ENCODE assay signal across 8 cellular contexts in genomic region chr1:246698466-246699094, GRCh38. TPM values are rescaled to one million over a fixed set of nuclear protein-coding genes. Genes with fewer than 3 reads are reported as not detected.
DNase-seq lines count a peak whose midpoint lies in the region; ATAC-seq, FAIRE-seq and TF ChIP-seq lines count a peak whose summit lies in the region.

No MANE protein-coding gene starts in this region.

- no peak for TF ChIP-seq EP300 in GM12878 (IDR thresholded peaks at IDR 0.05; ENCODE audit: borderline replicate concordance in 1 of 2, control insufficient read depth in 1 of 2, low read depth in 2 of 2, low read length in 2 of 2)

- H3K79me2 ChIP-seq in GM12878 (ENCODE audit: control insufficient read depth, insufficient read depth, low read length): no peaks in the 10 kb centered on the region

- no peak for TF ChIP-seq CTCF in right atrium auricular region (IDR thresholded peaks at IDR 0.05)
- no peak for TF ChIP-seq CTCF in GM12878 (IDR thresholded peaks at IDR 0.05 in 2 of 3, conservative IDR thresholded peaks at IDR 0.05 in 1 of 3; ENCODE audit: control insufficient read depth in 2 of 3, extremely low read depth in 1 of 3, insufficient read depth in 1 of 3, low read depth in 3 of 3, low read length in 3 of 3)
- no peak for TF ChIP-seq CTCF in uterus (IDR thresholded peaks at IDR 0.05)

- RAD21 ChIA-PET in GM12878 (lab: Charles Lee; ENCODE audit: unreplicated experiment): no interaction called here

- SMC1A ChIA-PET in GM12878 (lab: Charles Lee; ENCODE audit: uncharacterized antibody, unreplicated experiment): interaction anchor here (0.8 kb wide), 1 partner anchor 201 kb away, joined by 3 read pairs; no protein-coding TSS in a partner anchor

- POLR2A ChIA-PET in GM12878 (lab: Charles Lee): no interaction called here

- intact Hi-C loops in right cardiac atrium (cut with DNase I): loop anchor here (2.0 to 10.0 kb wide), 5 partner anchors 51 to 201 kb away; partner anchors contain the start of gene SMYD3 (in 2 of the 4)
- intact Hi-C loops in GM12878 (cut with micrococcal nuclease; ENCODE audit: unreplicated experiment): loop anchor here (1.0 to 5.0 kb wide), 5 partner anchors 9 to 1546 kb away; partner anchors contain the start of genes CNST, KIF26B and TFB2M
- intact Hi-C loops in uterus (cut with DNase I; ENCODE audit: low total_unique reads): loop anchor here (10.0 kb wide), 1 partner anchor 134 kb away; the partner anchor contains the start of genes CNST and TFB2M

- no peaks in the 10 kb centered on the region for H3K36me3 ChIP-seq in right atrium auricular region
- no peaks in the 10 kb centered on the region for H3K36me3 ChIP-seq in GM12878 (ENCODE audit: control insufficient read depth in 2 of 2, insufficient read depth in 2 of 2, low read length in 1 of 2)
- H3K36me3 ChIP-seq in muscle layer of colon (ENCODE audit: insufficient read depth, low read length): no peaks in the 10 kb centered on the region
- no peaks in the 10 kb centered on the region for H3K36me3 ChIP-seq in uterus

- H2AFZ ChIP-seq in GM12878 (ENCODE audit: control insufficient read depth, low read depth, low read length): peak overlapping the region; percentile 87

- TF ChIP-seq RAD21 in GM12878 (IDR thresholded peaks at IDR 0.05; ENCODE audit: insufficient read depth, low read depth, low read length): no peak

- H3K4me1 ChIP-seq in right atrium auricular region (peaks cover 0 to 18% of the 10 kb centered on the region in 2 donors), right cardiac atrium (ENCODE audit: control insufficient read depth, insufficient read depth, low read length) (no peaks in the 10 kb centered on the region), GM12878 (ENCODE audit: control insufficient read depth, insufficient read depth, low read length) (peaks cover 4% of the 10 kb centered on the region), muscle layer of colon (ENCODE audit: insufficient read depth, low read length) (no peaks in the 10 kb centered on the region), uterus (no peaks in the 10 kb centered on the region)

- H3K9ac ChIP-seq in GM12878 (ENCODE audit: control insufficient read depth, insufficient read depth, low read length) (peak overlapping the region; percentile 26; the same call in 1 of the 2 replicates), muscle layer of colon (ENCODE audit: low read length) (no peak overlapping the region)

- ATAC-seq in right cardiac atrium (no peak), GM12878 (no peak), GM19035 (IDR thresholded peaks at IDR 0.05; ENCODE audit: unreplicated experiment) (no peak), GM21381 (IDR thresholded peaks at IDR 0.05; ENCODE audit: unreplicated experiment) (no peak)

- H3K27ac ChIP-seq in right atrium auricular region (peak overlapping the region; percentile 51 to 55), right cardiac atrium (ENCODE audit: low read length) (no peak overlapping the region), GM12878 (ENCODE audit: control insufficient read depth, insufficient read depth) (peak overlapping the region; percentile 50), muscle layer of colon (ENCODE audit: low read depth, low read length) (peak overlapping the region; percentile 4), uterus (peak overlapping the region; percentile 52 to 69)

- FAIRE-seq in GM12878 (lab: Jason Lieb, UNC): no peak

- DNase-seq in right atrium auricular region (ENCODE audit: low spot score) (no peak), right cardiac atrium (no peak), GM12878 (ENCODE audit: low read depth, low spot score) (no peak), uterus (no peak)
- no peak for DNase-seq in stimulated activated CD4-positive, alpha-beta T cell treated with anti-CD3 and anti-CD28 coated beads, Interleukin-1b, Interleukin-23, amount 100 ng/mL, for 48 hours

- no peaks in the 10 kb centered on the region for H4K20me1 ChIP-seq in GM12878 (ENCODE audit: control insufficient read depth, insufficient read depth)

- TF ChIP-seq POLR2A in GM12878 (IDR thresholded peaks at IDR 0.05; ENCODE audit: low read depth, low read length) (no peak), uterus (IDR thresholded peaks at IDR 0.05) (no peak)

- H3K27me3 ChIP-seq in right atrium auricular region (no peaks in the 10 kb centered on the region), right cardiac atrium (ENCODE audit: control insufficient read depth, insufficient read depth) (no peaks in the 10 kb centered on the region), GM12878 (replicated peaks in 1 of 2; ENCODE audit: control insufficient read depth in 2 of 2, insufficient read depth in 2 of 2, low read length in 1 of 2) (no peaks in the 10 kb centered on the region), muscle layer of colon (ENCODE audit: control insufficient read depth in 1 of 2, insufficient read depth in 2 of 2, low read length in 2 of 2) (no peaks in the 10 kb centered on the region), uterus (no peaks in the 10 kb centered on the region)

- 85% methylated on average over 8 of the region's 8 CpGs for WGBS in right cardiac atrium
- 74% methylated on average over 8 of the region's 8 CpGs for WGBS in GM12878 (ENCODE audit: insufficient coverage, insufficient replicate concordance, low lambda C conversion rate, missing lambda C conversion rate)

- CTCF ChIA-PET in GM12878 (lab: Yijun Ruan, JAX): interaction anchor here (0.6 to 4.1 kb wide), 4 partner anchors 10 to 1546 kb away, joined by 3 to 18 read pairs (median 10); no protein-coding TSS in a partner anchor

- H3K4me2 ChIP-seq in GM12878 (ENCODE audit: control insufficient read depth, insufficient read depth): peak overlapping the region; percentile 66

- H3K4me3 ChIP-seq in right atrium auricular region (peak overlapping the region; percentile 19 to 33), right cardiac atrium (ENCODE audit: low read length) (no peak overlapping the region), GM12878 (0 out of 2 replicates have a peak overlapping the region, but pooled peaks have one; percentile 13), muscle layer of colon (ENCODE audit: low read depth in 1 of 2, low read length in 2 of 2) (peak overlapping the region in 1 of 2 donors; percentile 52), uterus (peak overlapping the region; percentile 15 to 28)

- in situ Hi-C loops in GM12878 (cut with MboI): loop anchor here (5.0 to 10.0 kb wide), 2 partner anchors 201 to 1544 kb away; partner anchors contain the start of gene KIF26B

- H3K9me3 ChIP-seq in right atrium auricular region: peaks cover 0 to 5% of the 10 kb centered on the region in 2 donors
- H3K9me3 ChIP-seq in right cardiac atrium (ENCODE audit: control insufficient read depth, low read length): no peaks in the 10 kb centered on the region
- H3K9me3 ChIP-seq in GM12878 (replicated peaks; ENCODE audit: control insufficient read depth, insufficient read depth, low read length): no peaks in the 10 kb centered on the region; the same call in 2 of the 3 replicates
- no peaks in the 10 kb centered on the region for H3K9me3 ChIP-seq in muscle layer of colon (ENCODE audit: low read length)
- no peaks in the 10 kb centered on the region for H3K9me3 ChIP-seq in uterus

- no TSS peak for BruUV-seq in GM12878 (replicated peaks; lab: Mats Ljungman, UMichigan)

TF ChIP-seq in GM12878, 131 proteins besides CTCF, POLR2A, EP300 and RAD21:
- TF ChIP-seq ESRRA (IDR thresholded peaks at IDR 0.05; ENCODE audit: low read length) (no peak), LARP7 (IDR thresholded peaks at IDR 0.05) (no peak)
- TF ChIP-seq, protein P1, sequence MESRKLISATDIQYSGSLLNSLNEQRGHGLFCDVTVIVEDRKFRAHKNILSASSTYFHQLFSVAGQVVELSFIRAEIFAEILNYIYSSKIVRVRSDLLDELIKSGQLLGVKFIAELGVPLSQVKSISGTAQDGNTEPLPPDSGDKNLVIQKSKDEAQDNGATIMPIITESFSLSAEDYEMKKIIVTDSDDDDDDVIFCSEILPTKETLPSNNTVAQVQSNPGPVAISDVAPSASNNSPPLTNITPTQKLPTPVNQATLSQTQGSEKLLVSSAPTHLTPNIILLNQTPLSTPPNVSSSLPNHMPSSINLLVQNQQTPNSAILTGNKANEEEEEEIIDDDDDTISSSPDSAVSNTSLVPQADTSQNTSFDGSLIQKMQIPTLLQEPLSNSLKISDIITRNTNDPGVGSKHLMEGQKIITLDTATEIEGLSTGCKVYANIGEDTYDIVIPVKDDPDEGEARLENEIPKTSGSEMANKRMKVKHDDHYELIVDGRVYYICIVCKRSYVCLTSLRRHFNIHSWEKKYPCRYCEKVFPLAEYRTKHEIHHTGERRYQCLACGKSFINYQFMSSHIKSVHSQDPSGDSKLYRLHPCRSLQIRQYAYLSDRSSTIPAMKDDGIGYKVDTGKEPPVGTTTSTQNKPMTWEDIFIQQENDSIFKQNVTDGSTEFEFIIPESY (IDR thresholded peaks at IDR 0.05): 0 out of 2 replicates have a peak, but pooled peaks have one; percentile 20

RNA-seq across cellular contexts. Expression of gene SCCPDH, which starts 25.6 kb away (rescaled TPM):
- total RNA-seq in right atrium auricular region: 10 to 100 TPM; 21.4 to 23.1 TPM
- total RNA-seq in right cardiac atrium: 10 to 100 TPM; 22.2 to 29.8 (median 28.4) TPM
- 24.3 TPM for polyA plus RNA-seq in right cardiac atrium
- 21.3 and 21.8 TPM in 2 replicates for total RNA-seq in GM12878 (2013; cell fraction: nucleolus; rRNA removed)
- total RNA-seq in GM12878 (2014; rRNA removed): 25.2 and 28.0 TPM in 2 replicates
- total RNA-seq in GM12878 (2014; rRNA removed; fragmentation: Illumina TruSeq; extraction: Trizol): 22.2 and 24.9 TPM in 2 replicates
- 22.5 and 24.2 TPM in 2 replicates for total RNA-seq in GM12878 (2021)
- 14.5 TPM for polyA plus RNA-seq in GM12878 (2011; ENCODE audit: low read depth)
- polyA plus RNA-seq in GM12878 (2011; rRNA removed): 34.5 and 57.5 TPM in 2 replicates
- 19.1 and 19.6 TPM in 2 replicates for polyA plus RNA-seq in GM12878 (2011; cell fraction: cytosol; rRNA removed)
- polyA plus RNA-seq in GM12878 (2011; cell fraction: nucleus; rRNA removed): 11.5 and 14.0 TPM in 2 replicates
- polyA plus RNA-seq in GM12878 (2012): 16.6 and 21.1 TPM in 2 replicates
- polyA plus RNA-seq in GM12878 (2014; fragmentation: Illumina TruSeq; extraction: Trizol): 18.1 and 21.5 TPM in 2 replicates
- 10 to 100 TPM in 1 of 2 experiments, 1 to 10 TPM in 1; 5.4 to 14.2 TPM for polyA plus RNA-seq in GM12878 (2014; fragmentation: Nextera tagmentation; extraction: Ambion mirVana)
- polyA plus RNA-seq in GM12878 (2014; rRNA removed): 21.6 and 24.1 TPM in 2 replicates
- polyA plus RNA-seq in GM12878 (2016; fragmentation: Nextera tagmentation; extraction: Ambion mirVana): 10 to 100 TPM; 43.2 to 44.8 TPM
- polyA minus RNA-seq in GM12878 (2011; rRNA and poly(A)+ RNA removed): 13.2 and 16.5 TPM in 2 replicates
- 4.3 and 8.4 TPM in 2 replicates for polyA minus RNA-seq in GM12878 (2011; cell fraction: cytosol; rRNA and poly(A)+ RNA removed)
- polyA minus RNA-seq in GM12878 (2011; cell fraction: nucleus; rRNA and poly(A)+ RNA removed): 6.3 and 11.3 TPM in 2 replicates
- 10 to 100 TPM; 12.9 to 53.4 (median 22.1) TPM for total RNA-seq in uterus
